ENCODE assay signal across 8 cellular contexts in the genomic region with DNA sequence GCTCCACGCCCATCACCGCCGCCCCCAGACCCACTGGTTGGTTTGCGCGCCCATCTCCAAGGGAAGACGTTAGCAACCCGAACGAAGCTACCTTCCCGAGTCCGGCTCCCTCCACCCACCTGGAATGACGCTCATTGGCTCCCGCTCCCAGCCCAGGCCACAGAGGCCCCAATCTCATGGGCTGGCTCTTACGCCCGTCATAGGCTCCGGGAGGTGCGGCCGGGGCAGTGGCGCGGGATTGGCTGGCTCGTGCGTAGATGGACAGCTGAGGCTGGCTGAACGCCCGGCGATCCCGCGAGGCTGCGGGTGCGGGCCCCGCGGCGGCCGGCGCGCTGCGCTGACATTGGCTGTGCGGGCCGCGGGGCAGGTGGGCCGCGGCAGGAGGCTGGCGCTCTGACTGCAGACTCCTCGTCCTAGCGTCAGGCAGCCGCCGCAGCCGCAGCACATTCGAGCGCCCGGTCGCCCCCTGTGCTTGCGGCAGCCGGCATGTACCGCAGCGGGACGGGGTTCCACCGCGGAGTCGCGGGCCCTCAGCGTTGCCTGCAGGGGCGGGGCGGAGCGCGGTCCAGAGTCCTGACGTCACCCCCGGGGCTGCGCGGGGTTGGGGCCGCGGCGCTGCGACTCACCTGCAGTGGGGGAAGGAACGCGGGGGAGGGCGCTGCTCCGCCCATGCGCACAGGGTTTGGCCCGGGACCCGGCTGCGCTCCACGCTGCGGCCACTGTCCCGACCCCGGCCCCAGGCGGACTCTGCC. TPM values are rescaled to one million over a fixed set of nuclear protein-coding genes. Genes with fewer than 3 reads are reported as not detected.
DNase-seq lines count a peak whose midpoint lies in the region; ATAC-seq, FAIRE-seq and TF ChIP-seq lines count a peak whose summit lies in the region.

No MANE protein-coding gene starts in this region.

- H3K56ac ChIP-seq in H1 (replicated peaks; ENCODE audit: insufficient read length, low read depth, low read length): no peak overlapping the region

- no peak overlapping the region for H2AK5ac ChIP-seq in H1 (ENCODE audit: low read depth, low read length)

- H3K27ac ChIP-seq in C4-2B: peak overlapping the region; percentile 98
- H3K27ac ChIP-seq in H1 (ENCODE audit: low read depth, low read length): peak overlapping the region; percentile 93

- H3K36me3 ChIP-seq in H1 (ENCODE audit: control insufficient read depth in 2 of 4, insufficient read depth in 4 of 4, low read length in 3 of 4): no peaks in the 10 kb centered on the region

- FAIRE-seq in H1 (lab: Jason Lieb, UNC): no peak

- POLR2A ChIA-PET in H1 (lab: Charles Lee; ENCODE audit: partially characterized antibody): interaction anchor here (0.6 to 2.0 kb wide), 14 partner anchors 9 to 334 kb away, joined by 3 to 8 read pairs (median 3); a partner anchor contains a TSS

- TF ChIP-seq CTCF in C4-2B (conservative IDR thresholded peaks at IDR 0.05) (peak; percentile 40), H1 (IDR thresholded peaks at IDR 0.05; ENCODE audit: control extremely low read depth in 1 of 3, insufficient read depth in 1 of 3, low read depth in 1 of 3, low read length in 3 of 3) (peak; percentile 35 to 51 (median 44))

- peak overlapping the region; percentile 25 for H3K27ac Mint-ChIP-seq in memory B cell

- no peak overlapping the region for H2BK20ac ChIP-seq in H1 (ENCODE audit: low read length)

- H3K27me3 Mint-ChIP-seq in memory B cell: peaks cover 28% of the 10 kb centered on the region

- H3K9me3 ChIP-seq in H1 (ENCODE audit: insufficient read depth in 2 of 2, low read depth in 1 of 2, low read length in 1 of 2): no peaks in the 10 kb centered on the region

- no peak overlapping the region for H2BK15ac ChIP-seq in H1 (ENCODE audit: low read length)

- no peak overlapping the region for H3K4ac ChIP-seq in H1 (replicated peaks; ENCODE audit: insufficient read length, low read depth, low read length)

- peak in 1 of 2 experiments; percentile 52; a peak in 2 of 3 replicates for TF ChIP-seq POLR2A in H1 (IDR thresholded peaks at IDR 0.05; ENCODE audit: control extremely low read depth in 1 of 2, low read depth in 2 of 2, low read length in 2 of 2)

- peak overlapping the region; percentile 90 for H3K18ac ChIP-seq in H1 (ENCODE audit: extremely low read depth, low read length)

- peak; percentile 27 to 28; a peak in 2 of 4 replicates for TF ChIP-seq RAD21 in H1 (IDR thresholded peaks at IDR 0.05 in 1 of 2, conservative IDR thresholded peaks at IDR 0.05 in 1 of 2; ENCODE audit: low read depth in 2 of 2, low read length in 2 of 2)

- peak; percentile 100 for DNase-seq in HK-2 (ENCODE audit: unreplicated experiment)
- DNase-seq in NCI-H82 treated with DMSO at 0.1 percent for 48 hours (lab: John Stamatoyannopoulos, UW; ENCODE audit: unreplicated experiment): peak; percentile 99
- peak; percentile 64 to 81 (median 68) for DNase-seq in activated CD8-positive, alpha-beta memory T cell treated with anti-CD3 and anti-CD28 coated beads for 48 hours (ENCODE audit: low read depth in 2 of 3, low spot score in 2 of 3)
- peak; percentile 97 to 99 for DNase-seq in H1 (ENCODE audit: low read depth in 1 of 2, low spot score in 2 of 2)
- DNase-seq in memory B cell (ENCODE audit: low spot score in 2 of 2): peak; percentile 64 to 71
- peak; percentile 61 for DNase-seq in stimulated activated CD8-positive, alpha-beta memory T cell treated with anti-CD3 and anti-CD28 coated beads, Interleukin-12 subunit alpha, Interleukin-12 subunit beta, amount 100 ng/mL, for 1 hour (ENCODE audit: low read depth)

- CTCF ChIA-PET in H1 (lab: Charles Lee; ENCODE audit: partially characterized antibody): interaction anchor here (0.6 to 1.2 kb wide), 5 partner anchors 19 to 1056 kb away, joined by 3 read pairs; no protein-coding TSS in a partner anchor

- H3K4me3 Mint-ChIP-seq in memory B cell: peak overlapping the region; percentile 92

- H3K23me2 ChIP-seq in H1 (ENCODE audit: low read depth, low read length): peaks cover 6% of the 10 kb centered on the region; the same call in 1 of the 2 replicates

- peaks cover 21 to 44% of the 10 kb centered on the region in 2 experiments for H3K79me2 ChIP-seq in H1 (ENCODE audit: control insufficient read depth in 1 of 2, insufficient read depth in 2 of 2, low read length in 2 of 2)

- H2AFZ ChIP-seq in H1 (ENCODE audit: low read length): peak overlapping the region; percentile 83; the same call in 1 of the 2 replicates

- WGBS in H1 (ENCODE audit: extremely low coverage in 1 of 2, insufficient coverage in 1 of 2, insufficient read length in 1 of 2, insufficient replicate concordance in 2 of 2, low coverage in 1 of 2, low lambda C conversion rate in 2 of 2, missing lambda C conversion rate in 1 of 2), 2 experiments: 1% methylated on average over 55 of the region's 85 CpGs; no CpG with 5 or more reads in 1 of the 2 experiments

- H4K20me1 ChIP-seq in H1 (replicated peaks in 1 of 2; ENCODE audit: control insufficient read depth in 1 of 2, insufficient read depth in 2 of 2, low read length in 2 of 2): peaks cover 13 to 25% of the 10 kb centered on the region in 2 experiments

- H3K79me1 ChIP-seq in H1 (ENCODE audit: low read depth, low read length): no peaks in the 10 kb centered on the region

- H3K9me3 Mint-ChIP-seq in memory B cell: no peaks in the 10 kb centered on the region

- peak overlapping the region; percentile 67 to 93 for H3K4me2 ChIP-seq in H1 (ENCODE audit: insufficient read depth in 1 of 2, low read depth in 2 of 2, low read length in 2 of 2)

- peak overlapping the region; percentile 85 for H2BK120ac ChIP-seq in H1 (replicated peaks; ENCODE audit: low read depth, low read length)

- peak overlapping the region; percentile 86 for H4K91ac ChIP-seq in H1 (replicated peaks; ENCODE audit: insufficient read length, low read length)

- H3K4me1 Mint-ChIP-seq in memory B cell: peaks cover 11% of the 10 kb centered on the region

- peak overlapping the region; percentile 76 to 99 (median 82) for H3K4me3 ChIP-seq in H1 (ENCODE audit: extremely low read depth in 1 of 4, insufficient read depth in 2 of 4, low read depth in 3 of 4, low read length in 4 of 4)

- peak overlapping the region; percentile 94; the same call in 1 of the 2 replicates for H4K8ac ChIP-seq in H1 (ENCODE audit: extremely low read depth, insufficient read depth, low read length)

- peak overlapping the region; percentile 91 for H2BK5ac ChIP-seq in H1 (ENCODE audit: low read depth, low read length)

- H3K27me3 ChIP-seq in H1 (replicated peaks in 1 of 4; ENCODE audit: control insufficient read depth in 3 of 4, extremely low read depth in 1 of 4, insufficient read depth in 3 of 4, low read length in 3 of 4): no peaks in the 10 kb centered on the region

- H3K9ac ChIP-seq in H1 (replicated peaks in 1 of 4; ENCODE audit: extremely low read depth in 1 of 4, low read depth in 3 of 4, low read length in 3 of 4): peak overlapping the region in 3 of 4 experiments; percentile 85 to 91 (median 89); a peak in 6 of 7 replicates

- no peak overlapping the region for H3K23ac ChIP-seq in H1 (ENCODE audit: insufficient read length)

- TF ChIP-seq EP300 in H1 (IDR thresholded peaks at IDR 0.05; ENCODE audit: borderline replicate concordance in 1 of 2, low read depth in 2 of 2, low read length in 2 of 2): no peak

- no peak overlapping the region for H3K14ac ChIP-seq in H1 (ENCODE audit: insufficient read length)

- peak; percentile 98 for ATAC-seq in GM19455 (IDR thresholded peaks at IDR 0.05; ENCODE audit: unreplicated experiment)
- ATAC-seq in memory B cell (ENCODE audit: low read depth): peak; percentile 89

- H4K5ac ChIP-seq in H1 (ENCODE audit: insufficient read length, low read depth, low read length): peak overlapping the region; percentile 92

- peaks cover 5 to 14% (median 7%) of the 10 kb centered on the region in 4 experiments; a peak in 6 of 7 replicates for H3K4me1 ChIP-seq in H1 (replicated peaks in 1 of 4; ENCODE audit: control insufficient read depth in 3 of 4, insufficient read depth in 4 of 4, low read length in 3 of 4)

- H2BK12ac ChIP-seq in H1 (ENCODE audit: low read depth, low read length): no peak overlapping the region

- no peaks in the 10 kb centered on the region for H3K36me3 Mint-ChIP-seq in memory B cell

TF ChIP-seq in H1, 55 proteins besides CTCF, POLR2A, EP300 and RAD21 (continues in another document):
- TF ChIP-seq, protein P1, sequence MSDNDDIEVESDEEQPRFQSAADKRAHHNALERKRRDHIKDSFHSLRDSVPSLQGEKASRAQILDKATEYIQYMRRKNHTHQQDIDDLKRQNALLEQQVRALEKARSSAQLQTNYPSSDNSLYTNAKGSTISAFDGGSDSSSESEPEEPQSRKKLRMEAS (IDR thresholded peaks at IDR 0.05): peak; percentile 46
- TF ChIP-seq, protein P2, sequence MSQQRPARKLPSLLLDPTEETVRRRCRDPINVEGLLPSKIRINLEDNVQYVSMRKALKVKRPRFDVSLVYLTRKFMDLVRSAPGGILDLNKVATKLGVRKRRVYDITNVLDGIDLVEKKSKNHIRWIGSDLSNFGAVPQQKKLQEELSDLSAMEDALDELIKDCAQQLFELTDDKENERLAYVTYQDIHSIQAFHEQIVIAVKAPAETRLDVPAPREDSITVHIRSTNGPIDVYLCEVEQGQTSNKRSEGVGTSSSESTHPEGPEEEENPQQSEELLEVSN (IDR thresholded peaks at IDR 0.05): no peak
- no peak for TF ChIP-seq CBX5 (IDR thresholded peaks at IDR 0.05; ENCODE audit: low read depth, low read length)
- TF ChIP-seq CEBPB (IDR thresholded peaks at IDR 0.05; ENCODE audit: low read depth, low read length): no peak
- TF ChIP-seq KDM5A (IDR thresholded peaks at IDR 0.05; ENCODE audit: low read length): no peak
- TF ChIP-seq CHD1 (IDR thresholded peaks at IDR 0.05; ENCODE audit: low read depth, low read length): no peak
- TF ChIP-seq CTBP2 (IDR thresholded peaks at IDR 0.05; ENCODE audit: borderline replicate concordance, insufficient read depth, insufficient read length, low read length): no peak
- no peak for TF ChIP-seq SUZ12 (IDR thresholded peaks at IDR 0.05; ENCODE audit: low read length)
- no peak for TF ChIP-seq SP4 (IDR thresholded peaks at IDR 0.05; ENCODE audit: low read length)
- TF ChIP-seq SAP30 (IDR thresholded peaks at IDR 0.05; ENCODE audit: insufficient read depth, insufficient replicate concordance, low read length): no peak
- no peak for TF ChIP-seq ZNF274 (IDR thresholded peaks at IDR 0.05; ENCODE audit: borderline replicate concordance, extremely low read depth, low read length)

RNA-seq across cellular contexts. Expression of a gene that starts 0.5 kb away (rescaled TPM):
- 283 and 289 TPM in 2 replicates for total RNA-seq in H1 (2021; fragmentation: NEBNext Ultra II Directional; extraction: Animal tissue kit (Norgen Biotek cat#: 25700))
- polyA plus RNA-seq in H1 (2011; rRNA removed): 64.1 and 80.8 TPM in 2 replicates
- polyA plus RNA-seq in H1 (2011; cell fraction: cytosol; rRNA removed): 116 TPM
- polyA plus RNA-seq in H1 (2011; cell fraction: nucleus; rRNA removed): 381 TPM
- polyA plus RNA-seq in H1 (2012, experiment 1 of 2): 156 to 205 TPM (median 187 TPM) in 4 replicates
- polyA plus RNA-seq in H1 (2012, experiment 2 of 2): 7.9 TPM
- 95.2 TPM for polyA plus RNA-seq in H1 (2013, experiment 1 of 2)
- 86.2 TPM for polyA plus RNA-seq in H1 (2013, experiment 2 of 2)
- 161 and 239 TPM in 2 replicates for polyA minus RNA-seq in H1 (2011; rRNA and poly(A)+ RNA removed)
- 157 TPM for polyA minus RNA-seq in H1 (2011; cell fraction: cytosol; rRNA and poly(A)+ RNA removed)
- polyA minus RNA-seq in H1 (2011; cell fraction: nucleus; rRNA and poly(A)+ RNA removed): 250 TPM

Comparison
In these comparisons a context has a peak if more than half of its experiments do, and no peak if none do; other contexts are left out.
1. Peak in every context shown above with its lines: DNase-seq, ATAC-seq, H3K4me3 ChIP-seq and H3K27ac ChIP-seq.